ENCODE assay signal across 8 cellular contexts in the genomic region with DNA sequence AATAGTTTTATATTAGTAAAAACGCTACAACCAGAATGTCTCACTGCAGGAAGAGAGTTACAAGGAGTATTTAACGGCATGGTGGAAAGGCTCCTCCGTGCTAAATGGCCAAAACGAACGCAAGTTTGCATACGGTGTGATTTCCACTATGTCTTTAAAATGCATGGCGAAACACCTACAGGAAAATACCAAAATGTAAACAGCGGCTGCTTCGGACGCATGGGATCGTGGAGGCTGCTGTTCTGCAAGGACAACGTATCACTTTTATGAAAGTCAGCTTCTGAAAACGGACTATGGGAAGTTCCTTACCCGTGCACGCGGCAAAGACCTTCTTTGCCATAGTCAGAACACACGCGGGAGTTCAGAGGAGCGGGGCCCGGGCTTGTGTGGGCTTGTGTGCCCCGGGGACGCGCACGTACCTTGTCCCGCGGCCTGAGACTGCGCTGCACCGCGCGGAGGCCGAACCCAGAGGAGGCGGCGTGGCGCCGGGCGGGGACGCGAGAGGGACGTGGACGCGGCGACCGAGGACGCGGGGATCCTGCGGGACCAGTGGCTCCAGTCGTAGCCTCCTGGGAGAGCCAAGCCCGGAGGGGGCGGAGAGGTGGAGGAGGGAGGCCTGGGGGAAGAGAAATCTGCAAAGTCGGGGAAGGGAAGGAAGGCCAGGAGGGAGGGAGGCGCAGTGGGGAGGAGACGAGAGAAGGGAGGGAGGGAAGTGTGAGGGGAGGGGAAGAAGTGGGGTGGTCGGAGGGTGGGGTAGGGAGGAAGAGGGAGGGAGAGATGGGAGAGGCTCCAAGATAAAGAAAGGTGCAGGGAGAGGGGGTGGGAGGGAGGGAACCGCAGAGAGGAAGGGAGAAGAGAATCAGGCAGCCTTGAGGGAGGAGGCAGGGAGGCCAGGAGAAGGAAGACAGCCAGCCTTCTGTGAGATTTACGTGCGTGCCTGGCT. TPM values are rescaled to one million over a fixed set of nuclear protein-coding genes. Genes with fewer than 3 reads are reported as not detected.
DNase-seq lines count a peak whose midpoint lies in the region; ATAC-seq and TF ChIP-seq lines count a peak whose summit lies in the region.

A gene (minus strand): TSS at position 697 of the 943 bp plus-strand sequence. CDS start 17,140 bp downstream, outside the sequence.

- H3K4ac ChIP-seq in trophoblast cell (ENCODE audit: low read depth, low read length) = no peak within 1 kb of the TSS

- peak within 1 kb of the TSS; percentile 33 for H2BK12ac ChIP-seq in trophoblast cell (ENCODE audit: low read length)

- peak within 1 kb of the TSS; percentile 80 for H3K18ac ChIP-seq in trophoblast cell (ENCODE audit: low read length)

- H4K91ac ChIP-seq in trophoblast cell (ENCODE audit: low read depth, low read length) = peak within 1 kb of the TSS; percentile 41

- no peak within 1 kb of the TSS for H4K12ac ChIP-seq in trophoblast cell (ENCODE audit: low read depth, low read length)

- H3K4me3 ChIP-seq in right atrium auricular region (peak within 1 kb of the TSS; percentile 67 to 68), trophoblast cell (ENCODE audit: low read depth, low read length) (peak within 1 kb of the TSS; percentile 78)

- peak within 1 kb of the TSS; percentile 54 for H2BK5ac ChIP-seq in trophoblast cell (ENCODE audit: low read depth, low read length, poor library complexity)

- H3K4me1 ChIP-seq in right atrium auricular region (peaks cover 0 to 19% of the 10 kb centered on the region in 2 donors), trophoblast cell (ENCODE audit: control insufficient read depth in 1 of 2, insufficient read depth in 2 of 2, low read length in 2 of 2) (peaks cover 0 to 3% of the 10 kb centered on the region in 2 experiments)

- H3K23ac ChIP-seq in trophoblast cell (ENCODE audit: low read length) = no peak within 1 kb of the TSS

- TF ChIP-seq CTCF in right atrium auricular region (IDR thresholded peaks at IDR 0.05) = no peak

- WGBS in trophoblast cell (ENCODE audit: extremely low coverage, insufficient coverage, insufficient read length) = 100% methylated on average over 1 of the region's 56 CpGs

- H3K27me3 ChIP-seq in right atrium auricular region = no peaks in the 10 kb centered on the region
- no peaks in the 10 kb centered on the region for H3K27me3 ChIP-seq in trophoblast cell (ENCODE audit: insufficient read depth, low read length)

- H3K36me3 ChIP-seq in right atrium auricular region = no peaks in the 10 kb centered on the region
- no peaks in the 10 kb centered on the region for H3K36me3 ChIP-seq in trophoblast cell (ENCODE audit: control insufficient read depth in 1 of 2, insufficient read depth in 2 of 2, low read length in 2 of 2)

- H2BK120ac ChIP-seq in trophoblast cell (ENCODE audit: insufficient read depth, low read length, poor library complexity) = peak within 1 kb of the TSS; percentile 34

- peak within 1 kb of the TSS; percentile 42 for H2AFZ ChIP-seq in trophoblast cell (ENCODE audit: insufficient read depth, low read length, poor library complexity)

- H3K9me3 ChIP-seq in right atrium auricular region (no peaks in the 10 kb centered on the region), trophoblast cell (ENCODE audit: insufficient read depth, low read depth, low read length) (peaks cover 1% of the 10 kb centered on the region)

- H3K27ac ChIP-seq in right atrium auricular region (peak within 1 kb of the TSS; percentile 81 to 87), trophoblast cell (ENCODE audit: low read depth, low read length) (no peak within 1 kb of the TSS)

- H3K79me1 ChIP-seq in trophoblast cell (ENCODE audit: low read length) = peaks cover 6% of the 10 kb centered on the region

- peak; percentile 51 for DNase-seq in D341Med (ENCODE audit: low spot score)
- peak; percentile 73 for DNase-seq in NOMO-1 treated with DMSO at 0.1 percent for 48 hours (lab: John Stamatoyannopoulos, UW; ENCODE audit: unreplicated experiment)
- DNase-seq in amniotic epithelial cell (ENCODE audit: low read depth) = peak; percentile 53
- no peak for DNase-seq in right atrium auricular region (ENCODE audit: low spot score)
- peak; percentile 30 to 52 for DNase-seq in trophoblast cell
- no peak for DNase-seq in dedifferentiated amniotic fluid mesenchymal stem cell (ENCODE audit: extremely low spot score)

- H3K79me2 ChIP-seq in trophoblast cell (ENCODE audit: control insufficient read depth, insufficient read depth, low read length, poor library complexity) = peaks cover 2% of the 10 kb centered on the region

- peak within 1 kb of the TSS; percentile 78 for H3K14ac ChIP-seq in trophoblast cell (ENCODE audit: low read length)

- peak within 1 kb of the TSS; percentile 45 for H3K9ac ChIP-seq in trophoblast cell (ENCODE audit: low read length)

- H3K4me2 ChIP-seq in trophoblast cell (ENCODE audit: low read length) = peak within 1 kb of the TSS; percentile 91

- H4K8ac ChIP-seq in trophoblast cell (ENCODE audit: low read depth, low read length) = peak within 1 kb of the TSS; percentile 88

- ATAC-seq in GM19372 (IDR thresholded peaks at IDR 0.05; ENCODE audit: low read depth, unreplicated experiment) = peak; percentile 87
- ATAC-seq in HG03442 (IDR thresholded peaks at IDR 0.05; ENCODE audit: unreplicated experiment) = peak; percentile 80

- H2AK5ac ChIP-seq in trophoblast cell (ENCODE audit: low read length) = no peak within 1 kb of the TSS

RNA-seq across cellular contexts. Expression of the gene that starts here (rescaled TPM):
- total RNA-seq in right atrium auricular region = 10 to 100 TPM in 1 of 2 donors, 1 to 10 TPM in 1; 5.9 to 20.7 TPM
- polyA plus RNA-seq in trophoblast cell (2013) = 7.8 and 8.8 TPM in 2 replicates

Comparison
In these comparisons a context has a peak if more than half of its experiments do, and no peak if none do; other contexts are left out.
1. DNase-seq: peak in D341Med (single experiment), NOMO-1 treated with DMSO at 0.1 percent for 48 hours (single experiment), amniotic epithelial cell (single experiment) and trophoblast cell (2 of 2); none in right atrium auricular region (single experiment) and dedifferentiated amniotic fluid mesenchymal stem cell (single experiment).